12 cellular contexts compared by ENCODE assay signal in genomic region chr4:7238300-7238960, GRCh38. TPM values are rescaled to one million over a fixed set of nuclear protein-coding genes. Genes with fewer than 3 reads are reported as not detected.
A peak's percentile ranks its signal among the peaks of the same experiment; 100 is the strongest.
DNase-seq lines count a peak whose midpoint lies in the region; ATAC-seq and TF ChIP-seq lines count a peak whose summit lies in the region.
"Had no signal": no experiment of that assay in that cellular context is flagged by ENCODE, and none has a peak within 500 bp of the region (broad histone marks: within the 10 kb centered on the region; RNA-seq: fewer than 3 reads in every experiment).

No MANE protein-coding gene starts in this region.

- no peak for ATAC-seq in Right ventricle myocardium inferior
- ATAC-seq in GM21737 (IDR thresholded peaks at IDR 0.05; ENCODE audit: unreplicated experiment), result no peak

- TF ChIP-seq POLR2A in vagina (IDR thresholded peaks at IDR 0.05), result no peak

- TF ChIP-seq RAD21 in Ishikawa (IDR thresholded peaks at IDR 0.05; ENCODE audit: low read depth), result 0 out of 2 replicates have a peak, but pooled peaks have one; percentile 22

- TF ChIP-seq CTCF in right atrium auricular region (IDR thresholded peaks at IDR 0.05) (no peak), vagina (IDR thresholded peaks at IDR 0.05) (no peak)

- H3K36me3 ChIP-seq in right atrium auricular region (no peaks in the 10 kb centered on the region), vagina (no peaks in the 10 kb centered on the region)

- H3K4me3 ChIP-seq in right atrium auricular region (no peak overlapping the region), vagina (no peak overlapping the region)

- H3K27me3 ChIP-seq in right atrium auricular region (no peaks in the 10 kb centered on the region), vagina (no peaks in the 10 kb centered on the region)

- no peak for TF ChIP-seq EP300 in Ishikawa (IDR thresholded peaks at IDR 0.05; ENCODE audit: borderline replicate concordance)

- H3K4me1 ChIP-seq in right atrium auricular region (peaks cover 0 to 26% of the 10 kb centered on the region in 2 donors), vagina (peaks cover 33% of the 10 kb centered on the region)

- H3K27ac ChIP-seq in right atrium auricular region (peak overlapping the region; percentile 68 to 71), cingulate gyrus (ENCODE audit: low read depth, low read length) (peak overlapping the region; percentile 10), vagina (peak overlapping the region; percentile 66), caudate nucleus (ENCODE audit: low read depth, low read length) (no peak overlapping the region)

- DNase-seq in right atrium auricular region (ENCODE audit: low spot score) (no peak), Right ventricle myocardium inferior (ENCODE audit: missing footprints) (no peak), vagina (ENCODE audit: extremely low spot score in 2 of 2) (no peak), caudate nucleus (lab: John Stamatoyannopoulos, UW) (no peak), mesenteric fat pad (ENCODE audit: low spot score) (no peak)
- DNase-seq: central memory CD4-positive, alpha-beta T cell; kidney glomerular epithelial cell; NCI-H510A; stimulated activated CD4-positive, alpha-beta T cell treated with anti-CD3 and anti-CD28 coated beads, Interleukin-12 subunit alpha, Interleukin-12 subunit beta, amount 100 ng/mL, for 4 hours had no signal

- intact Hi-C loops in Right ventricle myocardium inferior (cut with DNase I) (no loop called here), vagina (cut with DNase I) (no loop called here)

- H3K9me3 ChIP-seq in right atrium auricular region (no peaks in the 10 kb centered on the region), vagina (no peaks in the 10 kb centered on the region)

TF ChIP-seq in Ishikawa, 13 proteins besides CTCF, POLR2A, EP300 and RAD21:
- TF ChIP-seq TAF1 (IDR thresholded peaks at IDR 0.05; ENCODE audit: low read depth) (no peak), TCF12 (IDR thresholded peaks at IDR 0.05; ENCODE audit: low read depth) (no peak), NFIC (IDR thresholded peaks at IDR 0.05) (no peak), ZBTB7A (IDR thresholded peaks at IDR 0.05; ENCODE audit: low read depth) (no peak), EGR1 (IDR thresholded peaks at IDR 0.05) (no peak), USF1 (IDR thresholded peaks at IDR 0.05) (no peak), CREB1 (IDR thresholded peaks at IDR 0.05; ENCODE audit: low read depth) (no peak)

RNA-seq across cellular contexts. Expression of gene SORCS2, which starts 46.1 kb away (rescaled TPM):
- total RNA-seq in right atrium auricular region (1 to 10 TPM; 1.5 to 1.7 TPM), Right ventricle myocardium inferior (1.1 TPM), vagina (5.4 TPM), mesenteric fat pad (1.9 TPM)
